ENCODE assay signal across 17 cellular contexts in the genomic region with DNA sequence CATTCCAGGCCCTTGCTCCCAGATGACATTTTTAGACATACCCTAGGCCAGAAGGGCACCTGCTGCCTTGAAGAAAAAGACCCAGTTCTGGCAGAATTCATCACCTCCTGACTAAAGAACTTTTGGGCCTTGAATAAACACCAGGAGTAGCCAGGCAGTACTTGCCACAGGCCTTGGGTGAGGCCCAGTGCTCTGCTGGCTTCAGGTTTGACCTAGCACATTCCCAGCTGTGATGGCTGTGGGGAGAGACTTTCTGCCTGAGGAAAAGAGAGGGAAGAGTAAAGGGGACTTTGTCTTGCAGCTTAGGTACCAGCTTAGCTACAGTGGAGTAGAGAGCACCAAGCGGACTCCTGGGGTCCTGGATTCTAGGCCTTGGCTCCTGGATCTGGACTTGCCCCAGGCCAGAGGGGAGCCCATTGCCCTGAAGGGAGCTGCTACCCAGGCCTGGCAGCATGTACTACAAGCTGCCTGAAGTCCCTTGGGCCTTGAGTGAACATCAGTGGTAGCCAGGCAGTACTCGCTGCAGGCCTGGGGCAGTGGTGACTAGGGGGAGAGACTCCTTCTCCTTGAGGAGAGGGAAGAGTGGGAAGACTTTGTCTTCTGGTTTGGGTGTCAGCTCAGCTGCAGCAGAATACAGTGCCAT. TPM values are rescaled to one million over a fixed set of nuclear protein-coding genes. Genes with fewer than 3 reads are reported as not detected.
DNase-seq lines count a peak whose midpoint lies in the region; ATAC-seq, FAIRE-seq and TF ChIP-seq lines count a peak whose summit lies in the region.
"Had no signal": no experiment of that assay in that cellular context is flagged by ENCODE, and none has a peak within 500 bp of the region (broad histone marks: within the 10 kb centered on the region; RNA-seq: fewer than 3 reads in every experiment).

No MANE protein-coding gene starts in this region.

- TF ChIP-seq POLR2A in upper lobe of left lung (IDR thresholded peaks at IDR 0.05) (no peak), GM12892 (IDR thresholded peaks at IDR 0.05; ENCODE audit: low read depth, low read length) (no peak)

- peaks cover 7% of the 10 kb centered on the region for H3K4me1 Mint-ChIP-seq in progenitor cell of endocrine pancreas (ENCODE audit: low read depth)
- H3K4me1 Mint-ChIP-seq: activated CD4-positive, alpha-beta T cell treated with anti-CD3 and anti-CD28 coated beads for 36 hours had no signal

- no peaks in the 10 kb centered on the region for H3K27me3 ChIP-seq in right atrium auricular region
- H3K27me3 ChIP-seq in upper lobe of left lung: no peaks in the 10 kb centered on the region
- H3K27me3 ChIP-seq: BLaER1 had no signal

- H3K9me3 ChIP-seq in right atrium auricular region (no peaks in the 10 kb centered on the region), upper lobe of left lung (no peaks in the 10 kb centered on the region)
- H3K9me3 ChIP-seq: BLaER1 had no signal

- H3K36me3 ChIP-seq in right atrium auricular region (peaks cover 54% of the 10 kb centered on the region), upper lobe of left lung (no peaks in the 10 kb centered on the region)
- H3K36me3 ChIP-seq: BLaER1 had no signal

- H3K4me3 ChIP-seq in right atrium auricular region (no peak overlapping the region), upper lobe of left lung (no peak overlapping the region)
- H3K4me3 ChIP-seq: BLaER1, SK-N-MC had no signal

- TF ChIP-seq CTCF in right atrium auricular region (IDR thresholded peaks at IDR 0.05): no peak
- TF ChIP-seq CTCF in progenitor cell of endocrine pancreas (IDR thresholded peaks at IDR 0.05; ENCODE audit: unreplicated experiment): no peak
- TF ChIP-seq CTCF in upper lobe of left lung (IDR thresholded peaks at IDR 0.05): no peak

- 100% methylated on average over 1 to 2 of the region's 2 CpGs for WGBS in upper lobe of left lung, 2 donors

- peaks cover 2% of the 10 kb centered on the region for H3K36me3 Mint-ChIP-seq in progenitor cell of endocrine pancreas (ENCODE audit: insufficient read depth)
- H3K36me3 Mint-ChIP-seq: IgD-negative memory B cell, type B pancreatic cell had no signal

- DNase-seq in NCI-H2171 treated with DMSO at 0.1 percent for 48 hours (lab: John Stamatoyannopoulos, UW) (peak; percentile 35), NCI-H2171 (lab: John Stamatoyannopoulos, UW) (no peak), right atrium auricular region (ENCODE audit: low spot score) (no peak), progenitor cell of endocrine pancreas (ENCODE audit: low spot score, unreplicated experiment) (no peak), upper lobe of left lung (no peak), GM12892 (ENCODE audit: insufficient read length) (no peak), DMS53 (lab: John Stamatoyannopoulos, UW) (no peak), NOMO-1 treated with dmso at 0.1 percent for 144 hours (lab: John Stamatoyannopoulos, UW; ENCODE audit: unreplicated experiment) (no peak)
- DNase-seq: 8988T; activated CD4-positive, alpha-beta T cell treated with anti-CD3 and anti-CD28 coated beads for 36 hours; activated effector memory CD4-positive, alpha-beta T cell treated with anti-CD3 and anti-CD28 coated beads, Interleukin-2, amount 50 U/mL, for 16 hours; cortex of kidney; NCI-H2029 treated with DMSO at 0.1 percent for 48 hours had no signal

- no peak for TF ChIP-seq EP300 in upper lobe of left lung (IDR thresholded peaks at IDR 0.05)

- peaks cover 0 to 18% of the 10 kb centered on the region in 2 donors for H3K4me1 ChIP-seq in right atrium auricular region
- peaks cover 0 to 9% (median 4%) of the 10 kb centered on the region in 4 donors for H3K4me1 ChIP-seq in upper lobe of left lung
- H3K4me1 ChIP-seq: BLaER1 had no signal

- H3K4me3 Mint-ChIP-seq in progenitor cell of endocrine pancreas (ENCODE audit: low read depth): no peak overlapping the region
- H3K4me3 Mint-ChIP-seq: activated CD4-positive, alpha-beta T cell treated with anti-CD3 and anti-CD28 coated beads for 36 hours; IgD-negative memory B cell; type B pancreatic cell had no signal

- no peaks in the 10 kb centered on the region for H3K27me3 Mint-ChIP-seq in progenitor cell of endocrine pancreas
- H3K27me3 Mint-ChIP-seq: activated CD4-positive, alpha-beta T cell treated with anti-CD3 and anti-CD28 coated beads for 36 hours; type B pancreatic cell had no signal

- peaks cover 41% of the 10 kb centered on the region for H3K9me3 Mint-ChIP-seq in progenitor cell of endocrine pancreas (ENCODE audit: low read depth)

- no peak for FAIRE-seq in GM12892 (lab: Jason Lieb, UNC)

- no peak for ATAC-seq in upper lobe of left lung (ENCODE audit: low FRiP score in 2 of 2)
- ATAC-seq: activated CD4-positive, alpha-beta T cell treated with anti-CD3 and anti-CD28 coated beads for 36 hours had no signal

- H3K27ac ChIP-seq in right atrium auricular region (peak overlapping the region; percentile 56 to 68), upper lobe of left lung (peak overlapping the region; percentile 51 to 55 (median 52))
- H3K27ac ChIP-seq: BLaER1, SK-N-MC had no signal

- H3K27ac Mint-ChIP-seq in progenitor cell of endocrine pancreas: peak overlapping the region; percentile 15
- H3K27ac Mint-ChIP-seq: activated CD4-positive, alpha-beta T cell treated with anti-CD3 and anti-CD28 coated beads for 36 hours; IgD-negative memory B cell; type B pancreatic cell had no signal

RNA-seq across cellular contexts. Expression of gene ABCA8, which starts 44.3 kb away (rescaled TPM):
- total RNA-seq in right atrium auricular region (10 to 100 TPM; 59.1 to 65.9 TPM), progenitor cell of endocrine pancreas (0.31 and 0.44 TPM in 2 replicates), upper lobe of left lung (10 to 100 TPM; 26.2 to 86.9 (median 42.9) TPM)
- polyA plus RNA-seq in GM12892 (2012; ENCODE audit: missing spikeins): 0.23 TPM
- total RNA-seq: activated CD4-positive, alpha-beta T cell treated with anti-CD3 and anti-CD28 coated beads for 36 hours had no signal
- polyA plus RNA-seq: IgD-negative memory B cell had no signal

Comparison
In these comparisons a context has a peak if more than half of its experiments do, and no peak if none do; other contexts are left out.
1. RNA of gene ABCA8, which starts 44.3 kb away (total RNA-seq): 59.1 to 65.9 TPM in right atrium auricular region and 26.2 to 86.9 TPM in upper lobe of left lung; 0.31 to 0.44 TPM in progenitor cell of endocrine pancreas; every median in the first group is over 10 times any median in the second.